ENCODE assay signal across 8 cellular contexts in genomic region chr19:1000095-1000494, GRCh38. TPM values are rescaled to one million over a fixed set of nuclear protein-coding genes. Genes with fewer than 3 reads are reported as not detected.
DNase-seq lines count a peak whose midpoint lies in the region; FAIRE-seq and TF ChIP-seq lines count a peak whose summit lies in the region.

Gene GRIN3B, plus strand, starts transcription at chr19:1000419. Its CDS starts 19 bp downstream, at chr19:1000438.

- peaks cover 17% of the 10 kb centered on the region for H3K4me1 ChIP-seq in PC-9 (replicated peaks; ENCODE audit: insufficient read depth)
- peaks cover 0 to 2% of the 10 kb centered on the region in 2 donors for H3K4me1 ChIP-seq in small intestine (ENCODE audit: control insufficient read depth in 2 of 2, insufficient read depth in 1 of 2, low read depth in 1 of 2, low read length in 1 of 2)

- 1 to 3% (median 2%) methylated on average over 34 to 43 of the region's 43 CpGs for WGBS in small intestine, 3 donors

- TF ChIP-seq CTCF in PC-9 (conservative IDR thresholded peaks at IDR 0.05) = peak; percentile 66

- CTCF ChIA-PET in PC-9 (lab: Charles Lee) = no interaction called here

- no peaks in the 10 kb centered on the region for H3K79me2 ChIP-seq in PC-9 (ENCODE audit: low read depth)

- POLR2A ChIA-PET in PC-9 (lab: Charles Lee; ENCODE audit: unreplicated experiment) = no interaction called here

- peaks cover 9% of the 10 kb centered on the region for H4K20me1 ChIP-seq in PC-9 (ENCODE audit: insufficient read depth)

- no peak for FAIRE-seq in small intestine (lab: Jason Lieb, UNC)

- H3F3A ChIP-seq in PC-9 (ENCODE audit: insufficient read depth, low read depth) = peaks cover 29% of the 10 kb centered on the region; the same call in 1 of the 2 replicates

- H2AFZ ChIP-seq in PC-9 = no peak within 1 kb of the TSS

- H3K27me3 ChIP-seq in PC-9 (ENCODE audit: insufficient read depth, low read depth) (peaks cover 34% of the 10 kb centered on the region), small intestine (ENCODE audit: control insufficient read depth in 2 of 2, insufficient read depth in 2 of 2, low read length in 2 of 2) (peaks cover 0 to 23% of the 10 kb centered on the region in 2 donors)

- no peaks in the 10 kb centered on the region for H3K9me2 ChIP-seq in PC-9 (ENCODE audit: insufficient read depth)

- no TSS peak for BruUV-seq in PC-9 (replicated peaks; lab: Mats Ljungman, UMichigan)

- peak in 2 of 3 experiments; percentile 39 to 48 for DNase-seq in NCI-H1417 (lab: John Stamatoyannopoulos, UW)
- DNase-seq in NCI-H1417 treated with DMSO at 0.1 percent for 48 hours (lab: John Stamatoyannopoulos, UW) = no peak
- peak; percentile 42 to 59 for DNase-seq in PC-9
- peak; percentile 51 for DNase-seq in activated T-helper 9 cell treated with anti-CD3 and anti-CD28 coated beads, Interleukin-2, amount 50 U/mL, for 16 hours (ENCODE audit: low read depth)
- DNase-seq in glomerular visceral epithelial cell (ENCODE audit: extremely low spot score) = peak; percentile 37
- DNase-seq in small intestine = peak; percentile 36
- no peak for DNase-seq in NCI-H1105 treated with DMSO at 0.1 percent for 48 hours (lab: John Stamatoyannopoulos, UW)
- DNase-seq in C1 segment of cervical spinal cord (lab: John Stamatoyannopoulos, UW) = no peak

- H3K9me3 ChIP-seq in PC-9 (ENCODE audit: insufficient read depth, low read depth) (no peaks in the 10 kb centered on the region), small intestine (ENCODE audit: control insufficient read depth, low read depth) (no peaks in the 10 kb centered on the region)

- H3K36me3 ChIP-seq in PC-9 (ENCODE audit: low read depth) (no peaks in the 10 kb centered on the region), small intestine (ENCODE audit: control insufficient read depth in 2 of 2, insufficient read depth in 2 of 2, low read length in 2 of 2) (no peaks in the 10 kb centered on the region)

- no peak within 1 kb of the TSS for H3K27ac ChIP-seq in PC-9
- H3K27ac ChIP-seq in small intestine (ENCODE audit: low read depth in 1 of 2, low read length in 1 of 2) = no peak within 1 kb of the TSS

- H3K4me2 ChIP-seq in PC-9 = peak within 1 kb of the TSS; percentile 47

- intact Hi-C loops in PC-9 (cut with micrococcal nuclease; ENCODE audit: unreplicated experiment) = no loop called here

- H3K4me3 ChIP-seq in PC-9 (peak within 1 kb of the TSS; percentile 31; the same call in 1 of the 2 replicates), small intestine (ENCODE audit: low read depth in 1 of 2, low read length in 2 of 2) (no peak within 1 kb of the TSS)

RNA-seq across cellular contexts. Expression of gene GRIN3B, which starts in this region (rescaled TPM):
- 0.11 and 0.13 TPM in 2 replicates for total RNA-seq in PC-9 (2021)
- polyA plus RNA-seq in small intestine = under 1 TPM in 1 of 3 donors, not detected in 2; 0.10 TPM

Comparison
In these comparisons a context has a peak if more than half of its experiments do, and no peak if none do; other contexts are left out.
1. DNase-seq: peak in NCI-H1417 (2 of 3), activated T-helper 9 cell treated with anti-CD3 and anti-CD28 coated beads, Interleukin-2, amount 50 U/mL, for 16 hours (single experiment) and glomerular visceral epithelial cell (single experiment); none in NCI-H1417 treated with DMSO at 0.1 percent for 48 hours (single experiment), NCI-H1105 treated with DMSO at 0.1 percent for 48 hours (single experiment) and C1 segment of cervical spinal cord (0 of 14).
2. Peak in DNase-seq, H3K4me3 ChIP-seq and H3K4me2 ChIP-seq in PC-9; RNA of the gene not detected or under 1 TPM.
3. Peak in DNase-seq in small intestine; RNA of the gene not detected or under 1 TPM.